ENCODE assay signal across 8 cellular contexts in genomic region chr15:40843885-40844542, GRCh38. TPM values are rescaled to one million over a fixed set of nuclear protein-coding genes. Genes with fewer than 3 reads are reported as not detected.
DNase-seq lines count a peak whose midpoint lies in the region; ATAC-seq and TF ChIP-seq lines count a peak whose summit lies in the region.

Gene SPINT1, plus strand, starts transcription at chr15:40844048. Its CDS starts 507 bp downstream, at chr15:40844555.

- peaks cover 2% of the 10 kb centered on the region for H3K4me1 ChIP-seq in right cardiac atrium (ENCODE audit: control insufficient read depth, insufficient read depth, low read length)

- under 1% methylated on average over 70 of the region's 70 CpGs for WGBS in right cardiac atrium

- H3K4me3 Mint-ChIP-seq in Calu3 (ENCODE audit: low read depth, unreplicated experiment) = peak within 1 kb of the TSS; percentile 79

- intact Hi-C loops in Calu3 (cut with micrococcal nuclease; ENCODE audit: unreplicated experiment) (no loop called here), right cardiac atrium (cut with DNase I) (no loop called here)

- peak within 1 kb of the TSS; percentile 60 for H3K27ac Mint-ChIP-seq in Calu3 (ENCODE audit: unreplicated experiment)

- DNase-seq in Calu3 (peak; percentile 62), NCI-H69 (lab: John Stamatoyannopoulos, UW) (peak; percentile 82), right cardiac atrium (peak; percentile 25 to 70 (median 61)), WERI-Rb-1 (no peak)
- DNase-seq in activated T-helper 9 cell treated with anti-CD3 and anti-CD28 coated beads, Interleukin-2, amount 50 U/mL, for 16 hours (ENCODE audit: low read depth) = peak; percentile 66

- no peaks in the 10 kb centered on the region for H3K27me3 ChIP-seq in right cardiac atrium (ENCODE audit: control insufficient read depth, insufficient read depth)
- no peaks in the 10 kb centered on the region for H3K27me3 ChIP-seq in WERI-Rb-1 (ENCODE audit: insufficient read depth, low read depth, severe bottlenecking)

- peak; percentile 50 to 53 for ATAC-seq in right cardiac atrium
- no peak for ATAC-seq in GM18909 (IDR thresholded peaks at IDR 0.05; ENCODE audit: poor library complexity, unreplicated experiment)
- ATAC-seq in HG02623 (IDR thresholded peaks at IDR 0.05; ENCODE audit: unreplicated experiment) = no peak

- peaks cover 37% of the 10 kb centered on the region for H3K36me3 Mint-ChIP-seq in Calu3 (ENCODE audit: insufficient read depth, unreplicated experiment)

- no peak within 1 kb of the TSS for H3K27ac ChIP-seq in right cardiac atrium (ENCODE audit: low read length)
- H3K27ac ChIP-seq in skin epidermis = peak within 1 kb of the TSS; percentile 52 to 94 (median 87)
- H3K27ac ChIP-seq in WERI-Rb-1 = no peak within 1 kb of the TSS

- H3K4me1 Mint-ChIP-seq in Calu3 (ENCODE audit: low read depth, unreplicated experiment) = peaks cover 10% of the 10 kb centered on the region

- H3K4me3 ChIP-seq in right cardiac atrium (ENCODE audit: low read length) (peak within 1 kb of the TSS; percentile 41), skin epidermis (peak within 1 kb of the TSS; percentile 45 to 79 (median 69)), WERI-Rb-1 (ENCODE audit: low read depth, low read length) (no peak within 1 kb of the TSS)

- no peaks in the 10 kb centered on the region for H3K36me3 ChIP-seq in WERI-Rb-1

- CTCF ChIA-PET in Calu3 (lab: Charles Lee) = interaction anchor here (0.5 to 1.5 kb wide), 5 partner anchors 14 to 56 kb away, joined by 3 to 6 read pairs (median 5); no protein-coding TSS in a partner anchor

- H3K27me3 Mint-ChIP-seq in Calu3 (ENCODE audit: unreplicated experiment) = no peaks in the 10 kb centered on the region

- H3K9me3 ChIP-seq in right cardiac atrium (ENCODE audit: control insufficient read depth, low read length) (no peaks in the 10 kb centered on the region), WERI-Rb-1 (ENCODE audit: severe bottlenecking) (no peaks in the 10 kb centered on the region)

- no peak for TF ChIP-seq CTCF in Calu3 (IDR thresholded peaks at IDR 0.05; ENCODE audit: unreplicated experiment)
- TF ChIP-seq CTCF in WERI-Rb-1 (IDR thresholded peaks at IDR 0.05; ENCODE audit: low read depth, low read length) = no peak

- BruUV-seq in Calu3 (replicated peaks; lab: Mats Ljungman, UMichigan) = no TSS peak

- no peaks in the 10 kb centered on the region for H3K9me3 Mint-ChIP-seq in Calu3 (ENCODE audit: low read depth, unreplicated experiment)

RNA-seq across cellular contexts. Expression of gene SPINT1, which starts in this region (rescaled TPM):
- total RNA-seq in Calu3 (2022) = 93.7 and 98.4 TPM in 2 replicates
- 1 to 10 TPM in 1 of 4 donors, under 1 TPM in 3; 0.46 to 1.1 (median 0.66) TPM for total RNA-seq in right cardiac atrium
- polyA plus RNA-seq in right cardiac atrium = 0.43 TPM

Comparison
In these comparisons a context has a peak if more than half of its experiments do, and no peak if none do; other contexts are left out.
1. RNA of gene SPINT1 (total RNA-seq): 93.7 to 98.4 TPM in Calu3; 0.46 to 1.1 TPM in right cardiac atrium; every median in the first group is over 10 times any median in the second.
2. ATAC-seq: peak in right cardiac atrium (2 of 2); none in GM18909 (single experiment) and HG02623 (single experiment).
3. H3K27ac ChIP-seq: peak in skin epidermis (21 of 21); none in right cardiac atrium (single experiment) and WERI-Rb-1 (single experiment).